ENCODE assay signal across 9 cellular contexts in genomic region chr9:112166176-112167140, GRCh38. TPM values are rescaled to one million over a fixed set of nuclear protein-coding genes. Genes with fewer than 3 reads are reported as not detected.
DNase-seq lines count a peak whose midpoint lies in the region; ATAC-seq and TF ChIP-seq lines count a peak whose summit lies in the region.
"Had no signal": no experiment of that assay in that cellular context is flagged by ENCODE, and none has a peak within 500 bp of the region (broad histone marks: within the 10 kb centered on the region; RNA-seq: fewer than 3 reads in every experiment).

No MANE protein-coding gene starts in this region.

- peak; percentile 63 for DNase-seq in GM03348 (ENCODE audit: low spot score)
- peak; percentile 95 for DNase-seq in SK-MEL-5 (ENCODE audit: low read depth, low spot score)
- DNase-seq in fibroblast of villous mesenchyme (ENCODE audit: low read depth) = peak; percentile 56
- peak; percentile 91 for DNase-seq in renal cortical epithelial cell (ENCODE audit: low read depth)
- DNase-seq in GOT3 (lab: John Stamatoyannopoulos, UW) = no peak
- DNase-seq in middle frontal gyrus (ENCODE audit: extremely low spot score, low spot score) = no peak
- DNase-seq: NCI-H1436 had no signal

- H3K4me3 ChIP-seq in fibroblast of villous mesenchyme (ENCODE audit: low read depth, low read length) = no peak overlapping the region

- ATAC-seq in GM21619 (IDR thresholded peaks at IDR 0.05; ENCODE audit: unreplicated experiment) = no peak
- ATAC-seq in HG03469 (IDR thresholded peaks at IDR 0.05; ENCODE audit: unreplicated experiment) = no peak

- peak; percentile 4 for TF ChIP-seq CTCF in fibroblast of villous mesenchyme (IDR thresholded peaks at IDR 0.05; ENCODE audit: insufficient read depth, low read depth, low read length)

- in situ Hi-C loops in SK-MEL-5 (cut with HindIII; ENCODE audit: low pct_unique_long_range_greater_than_20kb, low sequenced_read_pairs) = no loop called here

RNA-seq across cellular contexts. Expression of gene SUSD1, which starts 8.6 kb away (rescaled TPM):
- total RNA-seq in SK-MEL-5 (2014; rRNA removed; shearing (Covaris generic)) = 1.4 and 1.5 TPM in 2 replicates
- polyA plus RNA-seq in SK-MEL-5 (2015; cell fraction: cytosol; rRNA removed) = 1.6 and 2.9 TPM in 2 replicates
- 1.2 and 2.9 TPM in 2 replicates for polyA plus RNA-seq in SK-MEL-5 (2015; cell fraction: nucleus; rRNA removed)
- total RNA-seq in fibroblast of villous mesenchyme (14.5 and 29.8 TPM in 2 replicates), renal cortical epithelial cell (51.1 and 81.3 TPM in 2 replicates)

Comparison
In these comparisons a context has a peak if more than half of its experiments do, and no peak if none do; other contexts are left out.
1. DNase-seq: peak in GM03348 (single experiment), SK-MEL-5 (single experiment), fibroblast of villous mesenchyme (single experiment) and renal cortical epithelial cell (single experiment); none in GOT3 (single experiment) and middle frontal gyrus (single experiment).